ENCODE assay signal across 29 cellular contexts in the genomic region with DNA sequence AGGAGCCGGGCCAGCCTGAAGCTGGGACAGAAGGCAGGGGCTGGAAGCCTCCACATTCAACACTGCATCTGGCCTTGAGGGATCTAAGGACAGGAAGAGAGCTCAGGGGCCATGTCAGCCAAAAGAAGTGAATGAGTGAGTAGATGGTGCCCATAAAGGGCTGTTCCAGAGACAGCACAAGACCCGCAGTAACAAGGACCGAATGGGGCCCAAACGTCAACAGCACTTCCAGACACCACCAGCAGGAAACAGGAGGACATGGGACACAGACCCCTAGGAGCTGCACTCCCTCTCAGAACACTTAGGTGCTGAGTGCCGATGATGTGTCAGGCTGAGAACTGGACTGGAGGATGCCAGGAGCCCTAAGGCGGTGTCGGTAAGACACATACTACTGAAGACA.
"Had no signal": no experiment of that assay in that cellular context is flagged by ENCODE, and none has a peak within 500 bp of the region (broad histone marks: within the 10 kb centered on the region; RNA-seq: fewer than 3 reads in every experiment).

No MANE protein-coding gene starts in this region.

- H3K27ac Mint-ChIP-seq: mesothelial cell of epicardium; natural killer cell; nephron progenitor cell; neural progenitor cell; progenitor cell of endocrine pancreas; stimulated activated naive B cell treated with anti-CD40 and anti-IgM and Interleukin-4, amounts not matched to agents 10 μg/mL and 1 μg/mL and 100 μg/mL, for 72 hours had no signal

- H3K4me1 Mint-ChIP-seq: mesothelial cell of epicardium; naive B cell; natural killer cell; nephron progenitor cell; neural progenitor cell; stimulated activated naive B cell treated with anti-CD40 and anti-IgM and Interleukin-4, amounts not matched to agents 10 μg/mL and 1 μg/mL and 100 μg/mL, for 72 hours had no signal

- H3K4me3 Mint-ChIP-seq: mesothelial cell of epicardium; natural killer cell; nephron progenitor cell; neural progenitor cell; stimulated activated naive B cell treated with anti-CD40 and anti-IgM and Interleukin-4, amounts not matched to agents 10 μg/mL and 1 μg/mL and 100 μg/mL, for 72 hours had no signal

- ATAC-seq: natural killer cell; sciatic nerve; stimulated activated naive B cell treated with anti-CD40 and anti-IgM and Interleukin-4, amounts not matched to agents 10 μg/mL and 1 μg/mL and 100 μg/mL, for 72 hours; stimulated activated naive CD8-positive, alpha-beta T cell treated with anti-CD3 and anti-CD28 coated beads, Interleukin-15, Interleukin-2, amounts not matched to agents 100 U/mL and 50 U/mL, for 24 hours had no signal

- H3K9me3 ChIP-seq: neutrophil, ovary, testis, thyroid gland, vagina had no signal

- DNase-seq: hippocampal formation; kidney; left ventricle myocardium inferior; mesendoderm; naive B cell; natural killer cell; nephron progenitor cell; occipital lobe; ovary; stimulated activated CD4-positive, alpha-beta T cell treated with anti-CD3 and anti-CD28 coated beads, Interleukin-12 subunit alpha, Interleukin-12 subunit beta, amount 100 ng/mL, for 4 hours; stimulated activated CD4-positive, alpha-beta T cell treated with anti-CD3 and anti-CD28 coated beads, Interleukin-15, amount 100 ng/mL, for 24 hours; stimulated activated CD4-positive, alpha-beta T cell treated with anti-CD3 and anti-CD28 coated beads, Interleukin-2, amount 100 ng/mL, for 24 hours; stimulated activated CD4-positive, alpha-beta T cell treated with anti-CD3 and anti-CD28 coated beads, Interleukin-4, amount 100 ng/mL, for 1 hour; stimulated activated naive B cell treated with anti-CD40 and anti-IgM and Interleukin-4, amounts not matched to agents 10 μg/mL and 1 μg/mL and 100 μg/mL, for 72 hours; stimulated activated naive CD8-positive, alpha-beta T cell treated with anti-CD3 and anti-CD28 coated beads, Interleukin-15, Interleukin-2, amounts not matched to agents 100 U/mL and 50 U/mL, for 24 hours; stomach; testis; thyroid gland; transverse colon; upper lobe of left lung had no signal

- H3K4me3 ChIP-seq: left ventricle myocardium inferior, lung, neural progenitor cell, ovary, right atrium auricular region, skin epidermis, stomach, testis, thyroid gland, transverse colon, upper lobe of left lung, vagina had no signal

- H3K36me3 ChIP-seq: left ventricle myocardium inferior, neural progenitor cell, neutrophil, ovary, right atrium auricular region, stomach, thyroid gland, transverse colon, upper lobe of left lung, vagina had no signal

- H3K27me3 ChIP-seq: neural progenitor cell, ovary, right atrium auricular region, stomach, testis, thyroid gland, transverse colon, upper lobe of left lung, vagina had no signal

- H3K4me2 ChIP-seq: neural progenitor cell had no signal

- H2AFZ ChIP-seq: neural progenitor cell had no signal

- H3K9ac ChIP-seq: neural progenitor cell had no signal

- H3K4me1 ChIP-seq: left ventricle myocardium inferior, neural progenitor cell, right atrium auricular region, stomach, testis, upper lobe of left lung, vagina had no signal

- H3K27ac ChIP-seq: left ventricle myocardium inferior, neural progenitor cell, neutrophil, ovary, right atrium auricular region, skin epidermis, stomach, testis, thyroid gland, transverse colon, upper lobe of left lung, vagina had no signal
